Comparison of ENCODE assay signal across 9 cellular contexts in the genomic region with DNA sequence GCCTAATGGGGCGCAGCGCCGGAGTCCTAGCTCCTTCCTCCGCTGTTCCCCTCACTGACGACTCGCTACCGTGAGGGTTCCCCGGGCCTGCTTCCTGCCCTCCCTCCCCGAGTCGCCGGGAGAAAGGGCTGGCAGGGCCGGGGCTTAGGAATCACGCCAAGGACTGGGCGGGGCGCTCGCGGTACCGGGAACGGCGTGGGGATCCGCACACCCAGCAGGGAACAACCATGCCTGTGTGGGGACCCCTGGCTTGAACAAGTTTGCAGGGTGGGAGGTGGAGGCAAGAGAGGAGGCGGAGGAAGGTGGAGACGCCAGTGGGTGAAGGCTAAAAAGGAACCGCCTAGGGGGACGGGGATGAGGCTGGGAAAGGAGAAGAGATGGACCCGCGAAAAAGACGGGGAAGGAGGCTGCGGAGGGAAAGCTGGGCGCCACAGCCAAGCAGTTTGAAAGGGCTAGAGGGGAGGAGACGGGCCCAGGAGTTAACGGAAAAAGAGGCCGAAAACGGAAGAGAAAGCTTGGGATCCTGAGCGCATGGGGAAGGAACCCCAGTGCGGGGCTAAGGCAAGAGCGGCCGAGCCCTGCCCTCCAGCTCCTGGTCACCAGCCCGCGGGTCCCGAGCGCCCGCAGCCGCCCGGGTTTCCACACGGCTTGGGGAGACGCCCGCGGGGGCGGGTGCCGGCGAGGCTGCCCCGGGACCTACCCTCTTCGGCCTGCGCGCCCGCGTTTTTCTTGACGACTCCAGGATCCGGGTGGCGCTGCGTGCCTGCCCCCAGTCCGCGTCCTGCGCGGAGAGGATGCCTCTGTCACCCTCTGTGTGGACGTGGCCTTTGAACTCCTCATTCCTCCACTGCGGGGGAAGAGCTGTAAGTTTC. TPM values are rescaled to one million over a fixed set of nuclear protein-coding genes. Genes with fewer than 3 reads are reported as not detected.
DNase-seq lines count a peak whose midpoint lies in the region; ATAC-seq and TF ChIP-seq lines count a peak whose summit lies in the region.
"Had no signal": no experiment of that assay in that cellular context is flagged by ENCODE, and none has a peak within 500 bp of the region (broad histone marks: within the 10 kb centered on the region; RNA-seq: fewer than 3 reads in every experiment).

No MANE protein-coding gene starts in this region.

- POLR2A ChIA-PET in A673 (lab: Charles Lee; ENCODE audit: low non-redundant PET), result interaction anchor here (0.6 to 0.7 kb wide), 3 partner anchors 55 to 1169 kb away, joined by 3 to 16 read pairs (median 8); no protein-coding TSS in a partner anchor

- H3K36me3 ChIP-seq in A673 (ENCODE audit: insufficient read depth, low read length, poor library complexity, severe bottlenecking) (peaks cover 5% of the 10 kb centered on the region), NT2/D1 (ENCODE audit: insufficient read depth, insufficient read length, low read length) (peaks cover 4% of the 10 kb centered on the region)

- DNase-seq in A673 (ENCODE audit: low spot score), result peak; percentile 70
- no peak for DNase-seq in NT2/D1 (ENCODE audit: low read depth, low spot score)
- peak; percentile 61 for DNase-seq in fibroblast of mammary gland (ENCODE audit: low read depth)
- peak; percentile 67 for DNase-seq in myocyte (ENCODE audit: low read depth)
- no peak for DNase-seq in SHP77 treated with DMSO at 0.1 percent for 48 hours (lab: John Stamatoyannopoulos, UW)
- no peak for DNase-seq in HuH-7 (ENCODE audit: low spot score)
- DNase-seq: NCI-H1694 treated with DMSO at 0.1 percent for 48 hours had no signal

- H3K9ac ChIP-seq in NT2/D1 (ENCODE audit: insufficient read length, low read depth), result peak overlapping the region; percentile 65

- intact Hi-C loops in A673 (cut with micrococcal nuclease; ENCODE audit: unreplicated experiment), result loop anchor here (2.0 to 10.0 kb wide), 4 partner anchors 252 to 1148 kb away; no protein-coding TSS in a partner anchor

- H3K27me3 ChIP-seq in A673 (replicated peaks; ENCODE audit: insufficient read depth, low read depth, low read length, poor library complexity), result no peaks in the 10 kb centered on the region
- peaks cover 68% of the 10 kb centered on the region for H3K27me3 ChIP-seq in NT2/D1 (ENCODE audit: insufficient read depth, insufficient read length)

- H3K4me3 ChIP-seq in A673 (ENCODE audit: low read depth, low read length, poor library complexity, severe bottlenecking) (peak overlapping the region; percentile 79), NT2/D1 (ENCODE audit: insufficient read length, low read depth) (peak overlapping the region; percentile 66), fibroblast of mammary gland (ENCODE audit: control insufficient read depth, low read depth, low read length) (peak overlapping the region; percentile 73)

- peak overlapping the region; percentile 87 for H3K27ac ChIP-seq in A673 (ENCODE audit: low read depth, low read length, poor library complexity, severe bottlenecking)

- H3K9me3 ChIP-seq in A673 (ENCODE audit: low read depth, low read length, poor library complexity, severe bottlenecking) (no peaks in the 10 kb centered on the region), NT2/D1 (ENCODE audit: insufficient read depth, low read length) (no peaks in the 10 kb centered on the region)

- H3K4me1 ChIP-seq in A673 (ENCODE audit: insufficient read depth, low read length, poor library complexity, severe bottlenecking) (peaks cover 18% of the 10 kb centered on the region), NT2/D1 (ENCODE audit: insufficient read depth, insufficient read length) (no peaks in the 10 kb centered on the region)

- CTCF ChIA-PET in A673 (lab: Charles Lee), result interaction anchor here (0.7 kb wide), 2 partner anchors 12 to 1074 kb away, joined by 3 to 5 read pairs; no protein-coding TSS in a partner anchor

- no TSS peak for BruUV-seq in A673 (replicated peaks; lab: Mats Ljungman, UMichigan)

- TF ChIP-seq CTCF in A673 (conservative IDR thresholded peaks at IDR 0.05; ENCODE audit: low read depth, low read length), result no peak
- TF ChIP-seq CTCF in fibroblast of mammary gland (conservative IDR thresholded peaks at IDR 0.05; ENCODE audit: control insufficient read depth, insufficient read depth, low read depth, low read length), result no peak

- ATAC-seq in HG03460 (IDR thresholded peaks at IDR 0.05; ENCODE audit: unreplicated experiment) (no peak), HG02840 (IDR thresholded peaks at IDR 0.05; ENCODE audit: low FRiP score, unreplicated experiment) (no peak)

RNA-seq across cellular contexts. Expression of gene CDH11, which starts 1.3 kb away (rescaled TPM):
- total RNA-seq in A673 (2021), result 297 and 319 TPM in 2 replicates
- total RNA-seq in myocyte, result 67.8 and 113 TPM in 2 replicates
- polyA plus RNA-seq in myocyte (2012), result 176 TPM

Comparison
In these comparisons a context has a peak if more than half of its experiments do, and no peak if none do; other contexts are left out.
1. DNase-seq: peak in A673 (single experiment), fibroblast of mammary gland (single experiment) and myocyte (single experiment); none in NT2/D1 (single experiment), SHP77 treated with DMSO at 0.1 percent for 48 hours (single experiment) and HuH-7 (single experiment).
2. Peak in every context shown above with its lines, with median percentiles within 50 percentile points of each other: H3K4me3 ChIP-seq.